ENCODE assay signal across 20 cellular contexts in genomic region chr18:31197676-31198075, GRCh38. TPM values are rescaled to one million over a fixed set of nuclear protein-coding genes. Genes with fewer than 3 reads are reported as not detected.
A peak's percentile ranks its signal among the peaks of the same experiment; 100 is the strongest.
DNase-seq lines count a peak whose midpoint lies in the region; ATAC-seq, FAIRE-seq and TF ChIP-seq lines count a peak whose summit lies in the region.
"Had no signal": no experiment of that assay in that cellular context is flagged by ENCODE, and none has a peak within 500 bp of the region (broad histone marks: within the 10 kb centered on the region; RNA-seq: fewer than 3 reads in every experiment).

No MANE protein-coding gene starts in this region.

- H3K27me3 ChIP-seq in MM.1S (replicated peaks; ENCODE audit: insufficient read depth, low read length) (no peaks in the 10 kb centered on the region), GM12878 (replicated peaks in 1 of 2; ENCODE audit: control insufficient read depth in 2 of 2, insufficient read depth in 2 of 2, low read length in 1 of 2) (no peaks in the 10 kb centered on the region)
- H3K27me3 ChIP-seq: BLaER1 had no signal

- H3K27ac ChIP-seq in MM.1S (ENCODE audit: low read length) (no peak overlapping the region), GM12878 (ENCODE audit: control insufficient read depth, insufficient read depth) (no peak overlapping the region), OCI-LY7 (ENCODE audit: low read depth, low read length, poor library complexity, severe bottlenecking) (no peak overlapping the region)
- H3K27ac ChIP-seq: BLaER1 had no signal

- SMC1A ChIA-PET in GM12878 (lab: Charles Lee; ENCODE audit: uncharacterized antibody, unreplicated experiment), result no interaction called here

- H3K9ac ChIP-seq in MM.1S (ENCODE audit: low read length) (no peak overlapping the region), GM12878 (ENCODE audit: control insufficient read depth, insufficient read depth, low read length) (no peak overlapping the region)
- H3K9ac ChIP-seq: BLaER1 had no signal

- H3F3A ChIP-seq in MM.1S (ENCODE audit: insufficient read depth, low read length), result no peaks in the 10 kb centered on the region

- H3K36me3 ChIP-seq in MM.1S (replicated peaks; ENCODE audit: insufficient read depth, low read length) (no peaks in the 10 kb centered on the region), GM12878 (ENCODE audit: control insufficient read depth in 2 of 2, insufficient read depth in 2 of 2, low read length in 1 of 2) (no peaks in the 10 kb centered on the region), mucosa of descending colon (ENCODE audit: low read depth) (no peaks in the 10 kb centered on the region), OCI-LY7 (ENCODE audit: insufficient read depth, low read length) (no peaks in the 10 kb centered on the region)
- H3K36me3 ChIP-seq: BLaER1 had no signal

- H3K4me1 ChIP-seq in MM.1S (ENCODE audit: low read length), result 0 out of 2 replicates have a peak, but pooled peaks cover 3% of the 10 kb centered on the region
- H3K4me1 ChIP-seq in GM12878 (ENCODE audit: control insufficient read depth, insufficient read depth, low read length), result no peaks in the 10 kb centered on the region
- H3K4me1 ChIP-seq in mucosa of descending colon (ENCODE audit: low read depth), result peaks cover 8% of the 10 kb centered on the region
- no peaks in the 10 kb centered on the region for H3K4me1 ChIP-seq in OCI-LY7 (ENCODE audit: insufficient read depth, low read length, poor library complexity, severe bottlenecking)

- H3K79me2 ChIP-seq in MM.1S (ENCODE audit: low read length) (no peaks in the 10 kb centered on the region), GM12878 (ENCODE audit: control insufficient read depth, insufficient read depth, low read length) (no peaks in the 10 kb centered on the region), OCI-LY7 (ENCODE audit: insufficient read depth, low read depth, low read length) (no peaks in the 10 kb centered on the region)

- DNase-seq in GM12865 (ENCODE audit: low read depth) (peak; percentile 31), MM.1S (peak; percentile 21), GM12878 (ENCODE audit: low read depth, low spot score) (no peak), mucosa of descending colon (peak in 1 of 3 donors; percentile 26), DMS114 treated with DMSO at 0.1 percent for 48 hours (lab: John Stamatoyannopoulos, UW; ENCODE audit: unreplicated experiment) (no peak), posterior cingulate gyrus (no peak), OCI-LY7 (ENCODE audit: low spot score) (no peak)
- DNase-seq: activated CD4-positive, alpha-beta T cell treated with anti-CD3 and anti-CD28 coated beads, Interleukin-2, amount 10 ng/mL, durations not matched to agents 7 days and 5 days; activated T-cell treated with anti-CD3 and anti-CD28 coated beads, Interleukin-2, amount 50 U/mL, for 1 hour; cerebellar nuclear complex; NCI-H524 treated with DMSO at 0.1 percent for 48 hours; occipital lobe; SHP77 treated with DMSO at 0.1 percent for 48 hours; stimulated activated naive CD8-positive, alpha-beta T cell treated with anti-CD3 and anti-CD28 coated beads, Interleukin-15, amount 100 ng/mL, for 72 hours; T1000 had no signal

- no peak; the same call in 1 of the 3 replicates for ATAC-seq in GM12878
- ATAC-seq in mucosa of descending colon, result peak; percentile 52
- no peak for ATAC-seq in HG02678 (IDR thresholded peaks at IDR 0.05; ENCODE audit: unreplicated experiment)
- ATAC-seq: stimulated activated naive CD8-positive, alpha-beta T cell treated with anti-CD3 and anti-CD28 coated beads, Interleukin-15, amount 100 ng/mL, for 72 hours had no signal

- RAD21 ChIA-PET in GM12878 (lab: Charles Lee; ENCODE audit: unreplicated experiment), result interaction anchor here (0.7 kb wide), 1 partner anchor 38 kb away, joined by 3 read pairs; no protein-coding TSS in a partner anchor

- H3K4me2 ChIP-seq in MM.1S (ENCODE audit: low read depth, low read length) (no peak overlapping the region), GM12878 (ENCODE audit: control insufficient read depth, insufficient read depth) (no peak overlapping the region), OCI-LY7 (ENCODE audit: low read length) (no peak overlapping the region)
- H3K4me2 ChIP-seq: BLaER1 had no signal

- TF ChIP-seq RAD21 in GM12878 (IDR thresholded peaks at IDR 0.05; ENCODE audit: insufficient read depth, low read depth, low read length), result no peak

- BruUV-seq in GM12878 (replicated peaks; lab: Mats Ljungman, UMichigan) (no TSS peak), OCI-LY7 (replicated peaks; lab: Mats Ljungman, UMichigan) (no TSS peak)

- TF ChIP-seq CTCF in GM12865 (IDR thresholded peaks at IDR 0.05; ENCODE audit: insufficient read depth, low read depth, low read length, missing control alignments), result no peak
- TF ChIP-seq CTCF in MM.1S (IDR thresholded peaks at IDR 0.05; ENCODE audit: low read length), result no peak
- TF ChIP-seq CTCF in GM12878 (IDR thresholded peaks at IDR 0.05 in 2 of 3, conservative IDR thresholded peaks at IDR 0.05 in 1 of 3; ENCODE audit: control insufficient read depth in 2 of 3, extremely low read depth in 1 of 3, insufficient read depth in 1 of 3, low read depth in 3 of 3, low read length in 3 of 3), result no peak
- no peak for TF ChIP-seq CTCF in mucosa of descending colon (IDR thresholded peaks at IDR 0.05)
- TF ChIP-seq CTCF in OCI-LY7 (conservative IDR thresholded peaks at IDR 0.05; ENCODE audit: low read length), result no peak

- CTCF ChIA-PET in GM12878 (lab: Yijun Ruan, JAX), result interaction anchor here (1.1 kb wide), 1 partner anchor 75 kb away, joined by 3 read pairs; no protein-coding TSS in a partner anchor
- CTCF ChIA-PET in OCI-LY7 (lab: Charles Lee; ENCODE audit: unreplicated experiment), result no interaction called here

- intact Hi-C loops in GM12878 (cut with micrococcal nuclease; ENCODE audit: unreplicated experiment), result no loop called here
- intact Hi-C loops in mucosa of descending colon (cut with DNase I, micrococcal nuclease), result no loop called here
- intact Hi-C loops in posterior cingulate gyrus (cut with DNase I), result no loop called here
- intact Hi-C loops in OCI-LY7 (cut with micrococcal nuclease; ENCODE audit: unreplicated experiment), result no loop called here

- no peaks in the 10 kb centered on the region for H3K9me3 ChIP-seq in MM.1S (replicated peaks; ENCODE audit: insufficient read depth, low read length)
- H3K9me3 ChIP-seq in GM12878 (replicated peaks; ENCODE audit: control insufficient read depth, insufficient read depth, low read length), result no peaks in the 10 kb centered on the region; the same call in 2 of the 3 replicates
- H3K9me3 ChIP-seq in mucosa of descending colon, result no peaks in the 10 kb centered on the region
- no peaks in the 10 kb centered on the region for H3K9me3 ChIP-seq in OCI-LY7 (ENCODE audit: low read length)
- H3K9me3 ChIP-seq: BLaER1 had no signal

- H2AFZ ChIP-seq in MM.1S (ENCODE audit: low read length) (no peak overlapping the region), GM12878 (ENCODE audit: control insufficient read depth, low read depth, low read length) (no peak overlapping the region), OCI-LY7 (ENCODE audit: low read length) (no peak overlapping the region)

- H3K4me3 ChIP-seq in GM12865 (ENCODE audit: low read depth, low read length) (no peak overlapping the region), MM.1S (ENCODE audit: low read length) (no peak overlapping the region), GM12878 (no peak overlapping the region), mucosa of descending colon (no peak overlapping the region), OCI-LY7 (ENCODE audit: low read depth, low read length, poor library complexity, severe bottlenecking) (no peak overlapping the region)
- H3K4me3 ChIP-seq: BLaER1 had no signal

- in situ Hi-C loops in GM12878 (cut with MboI), result no loop called here

- TF ChIP-seq EP300 in GM12878 (IDR thresholded peaks at IDR 0.05; ENCODE audit: borderline replicate concordance in 1 of 2, control insufficient read depth in 1 of 2, low read depth in 2 of 2, low read length in 2 of 2), result no peak

- FAIRE-seq in GM12878 (lab: Jason Lieb, UNC), result no peak
- FAIRE-seq: endometrium, GM12891 had no signal

- no peaks in the 10 kb centered on the region for H4K20me1 ChIP-seq in MM.1S (ENCODE audit: insufficient read depth, low read length)
- no peaks in the 10 kb centered on the region for H4K20me1 ChIP-seq in GM12878 (ENCODE audit: control insufficient read depth, insufficient read depth)
- H4K20me1 ChIP-seq in OCI-LY7 (ENCODE audit: insufficient read depth, low read length), result no peaks in the 10 kb centered on the region
- H4K20me1 ChIP-seq: BLaER1 had no signal

- no peak for TF ChIP-seq POLR2A in GM12878 (IDR thresholded peaks at IDR 0.05; ENCODE audit: low read depth, low read length)

- POLR2A ChIA-PET in GM12878 (lab: Charles Lee), result no interaction called here
- POLR2A ChIA-PET in OCI-LY7 (lab: Charles Lee), result no interaction called here

- 0% methylated on average over 2 of the region's 2 CpGs for WGBS in GM12878 (ENCODE audit: insufficient coverage, insufficient replicate concordance, low lambda C conversion rate, missing lambda C conversion rate)

- H3K9me2 ChIP-seq in MM.1S (replicated peaks; ENCODE audit: insufficient read depth, low read length) (no peaks in the 10 kb centered on the region), OCI-LY7 (ENCODE audit: insufficient read depth, low read length) (no peaks in the 10 kb centered on the region)

TF ChIP-seq in GM12878, 131 proteins besides CTCF, POLR2A, EP300 and RAD21 (continues in another document):
- TF ChIP-seq SP1 (IDR thresholded peaks at IDR 0.05; ENCODE audit: low read depth, low read length) (no peak), SMAD1 (IDR thresholded peaks at IDR 0.05; ENCODE audit: low read depth, partially characterized antibody) (peak; percentile 52), JUNB (IDR thresholded peaks at IDR 0.05) (peak; percentile 49)

RNA-seq across cellular contexts. Expression of gene DSC1, which starts 35.0 kb away (rescaled TPM):
- not detected in 2 replicates for total RNA-seq in GM12878 (2013; cell fraction: nucleolus; rRNA removed)
- 0.51 and 0.71 TPM in 2 replicates for total RNA-seq in GM12878 (2014; rRNA removed)
- 0.64 and 0.67 TPM in 2 replicates for total RNA-seq in GM12878 (2014; rRNA removed; fragmentation: Illumina TruSeq; extraction: Trizol)
- 0.40 and 0.44 TPM in 2 replicates for total RNA-seq in GM12878 (2021)
- 0.05 TPM for polyA plus RNA-seq in GM12878 (2011; ENCODE audit: low read depth)
- polyA plus RNA-seq in GM12878 (2011; rRNA removed), result not detected in 2 replicates
- not detected in 2 replicates for polyA plus RNA-seq in GM12878 (2011; cell fraction: cytosol; rRNA removed)
- not detected in 2 replicates for polyA plus RNA-seq in GM12878 (2011; cell fraction: nucleus; rRNA removed)
- not detected in 2 replicates for polyA plus RNA-seq in GM12878 (2012)
- 0.40 TPM in 2 replicates for polyA plus RNA-seq in GM12878 (2014; fragmentation: Illumina TruSeq; extraction: Trizol)
- polyA plus RNA-seq in GM12878 (2014; fragmentation: Nextera tagmentation; extraction: Ambion mirVana), result under 1 TPM; 0.35 to 0.84 TPM
- polyA plus RNA-seq in GM12878 (2014; rRNA removed), result 0.14 and 0.24 TPM in 2 replicates
- polyA plus RNA-seq in GM12878 (2016; fragmentation: Nextera tagmentation; extraction: Ambion mirVana), result under 1 TPM; 0.43 to 0.51 TPM
- not detected in 2 replicates for polyA minus RNA-seq in GM12878 (2011; rRNA and poly(A)+ RNA removed)
- not detected in 2 replicates for polyA minus RNA-seq in GM12878 (2011; cell fraction: cytosol; rRNA and poly(A)+ RNA removed)
- under 0.01 TPM in 1 of 2 replicates, not detected in the other for polyA minus RNA-seq in GM12878 (2011; cell fraction: nucleus; rRNA and poly(A)+ RNA removed)
- total RNA-seq in mucosa of descending colon, result under 1 TPM in 1 of 3 donors, not detected in 2; 0.07 TPM
- total RNA-seq in OCI-LY7 (2014; rRNA removed; shearing (Covaris generic)), result not detected in 2 replicates
- total RNA-seq in OCI-LY7 (2022), result not detected in 2 replicates
- total RNA-seq: glomerular endothelial cell, occipital lobe had no signal

Comparison
In these comparisons a context has a peak if more than half of its experiments do, and no peak if none do; other contexts are left out.
1. DNase-seq: peak in GM12865 (single experiment) and MM.1S (single experiment); none in GM12878 (single experiment), DMS114 treated with DMSO at 0.1 percent for 48 hours (single experiment), posterior cingulate gyrus (0 of 10) and OCI-LY7 (single experiment).